In the genomic region with DNA sequence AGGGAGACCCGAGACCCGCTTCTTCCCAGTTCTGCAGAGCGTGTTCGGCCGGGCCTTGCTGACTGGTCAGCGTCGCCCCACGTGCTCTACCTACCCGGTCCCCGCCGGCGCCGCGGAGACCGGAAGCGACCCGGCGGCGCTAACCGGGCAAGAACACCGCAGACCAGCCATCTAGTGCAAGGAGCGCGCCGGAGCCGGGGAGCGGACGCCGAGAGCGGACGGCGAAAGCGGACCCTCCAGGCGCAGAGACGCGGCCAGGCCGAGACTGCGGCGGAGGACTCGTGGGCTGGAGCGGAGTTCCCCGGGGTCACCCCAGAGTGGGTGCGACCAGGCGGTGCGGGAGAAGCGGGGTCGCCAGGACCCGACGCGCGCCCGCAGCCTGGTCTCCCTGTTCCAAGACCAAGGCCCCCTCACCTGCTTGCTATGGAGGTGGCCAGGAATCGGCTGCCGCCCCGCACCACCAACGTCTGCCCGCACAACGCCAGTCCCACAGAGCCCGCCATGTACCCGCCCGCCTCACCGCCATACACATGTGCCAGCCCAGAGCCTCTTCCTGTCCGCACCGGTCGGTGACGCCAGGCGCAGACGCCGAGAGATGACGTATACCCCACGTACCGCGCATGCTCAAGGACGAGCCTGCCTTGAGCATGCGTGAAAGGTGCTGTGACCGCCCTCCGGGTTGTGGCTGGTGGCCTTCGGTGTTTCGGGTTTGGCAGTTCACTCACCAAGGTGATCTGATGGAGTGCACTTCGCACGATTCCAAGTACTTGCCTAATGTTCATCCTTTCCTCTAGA, we compare ENCODE assay signal across 8 cellular contexts. TPM values are rescaled to one million over a fixed set of nuclear protein-coding genes. Genes with fewer than 3 reads are reported as not detected.
DNase-seq lines count a peak whose midpoint lies in the region; ATAC-seq and TF ChIP-seq lines count a peak whose summit lies in the region.

Gene WDR4 (minus strand): TSS at position 547 of the 795 bp plus-strand sequence. CDS start 44 bp downstream, at position 503.

- peak within 1 kb of the TSS; percentile 97 for H3K27ac Mint-ChIP-seq in T-helper 2 cell treated with Interferon-gamma antibody and Interleukin-4, amounts not matched to agents 5 μg/mL and 100 μg/mL, for 36 hours

- peaks cover 3% of the 10 kb centered on the region for H3K27me3 Mint-ChIP-seq in T-helper 2 cell treated with Interferon-gamma antibody and Interleukin-4, amounts not matched to agents 5 μg/mL and 100 μg/mL, for 36 hours (ENCODE audit: low read depth)

- H3K4me3 ChIP-seq in ascending aorta (peak within 1 kb of the TSS; percentile 77 to 91), right cardiac atrium (ENCODE audit: low read length) (peak within 1 kb of the TSS; percentile 75), uterus (peak within 1 kb of the TSS; percentile 77 to 87)

- peak within 1 kb of the TSS; percentile 96 for H3K4me3 Mint-ChIP-seq in T-helper 2 cell treated with Interferon-gamma antibody and Interleukin-4, amounts not matched to agents 5 μg/mL and 100 μg/mL, for 36 hours

- H3K27me3 ChIP-seq in ascending aorta (no peaks in the 10 kb centered on the region), right cardiac atrium (ENCODE audit: control insufficient read depth, insufficient read depth) (no peaks in the 10 kb centered on the region), uterus (no peaks in the 10 kb centered on the region)

- peak; percentile 96 for DNase-seq in NCI-H2029 (lab: John Stamatoyannopoulos, UW)
- peak; percentile 99 for DNase-seq in T-helper 2 cell treated with Interferon-gamma antibody and Interleukin-4, amounts not matched to agents 5 μg/mL and 100 μg/mL, for 36 hours (ENCODE audit: low spot score)
- peak; percentile 92 to 99 for DNase-seq in ascending aorta (ENCODE audit: low spot score in 2 of 2)
- peak; percentile 96 to 99 (median 98) for DNase-seq in right cardiac atrium
- DNase-seq in pulmonary artery endothelial cell (ENCODE audit: low read depth, low spot score): peak; percentile 89
- peak; percentile 97 to 98 for DNase-seq in uterus

- H3K4me1 ChIP-seq in ascending aorta: peaks cover 0 to 15% of the 10 kb centered on the region in 2 donors
- H3K4me1 ChIP-seq in right cardiac atrium (ENCODE audit: control insufficient read depth, insufficient read depth, low read length): no peaks in the 10 kb centered on the region
- peaks cover 0 to 3% of the 10 kb centered on the region in 2 donors for H3K4me1 ChIP-seq in uterus

- intact Hi-C loops in ascending aorta (cut with DNase I): loop anchor here (1.0 kb wide), 2 partner anchors 14 to 95 kb away; partner anchors contain the start of genes NDUFV3 and PKNOX1
- intact Hi-C loops in right cardiac atrium (cut with DNase I): no loop called here
- intact Hi-C loops in uterus (cut with DNase I; ENCODE audit: low total_unique reads): no loop called here

- H3K36me3 Mint-ChIP-seq in T-helper 2 cell treated with Interferon-gamma antibody and Interleukin-4, amounts not matched to agents 5 μg/mL and 100 μg/mL, for 36 hours (ENCODE audit: low read depth): peaks cover 27% of the 10 kb centered on the region

- peak; percentile 56 for ATAC-seq in GM18508 (IDR thresholded peaks at IDR 0.05; ENCODE audit: insufficient read depth, unreplicated experiment)
- ATAC-seq in HG02981 (IDR thresholded peaks at IDR 0.05; ENCODE audit: unreplicated experiment): peak; percentile 84
- ATAC-seq in right cardiac atrium: peak; percentile 99

- TF ChIP-seq POLR2A in uterus (IDR thresholded peaks at IDR 0.05): peak; percentile 55 to 81

- H3K36me3 ChIP-seq in ascending aorta: peaks cover 6 to 9% of the 10 kb centered on the region in 2 donors
- H3K36me3 ChIP-seq in uterus: no peaks in the 10 kb centered on the region

- under 1% methylated on average over 80 of the region's 80 CpGs for WGBS in right cardiac atrium

- H3K9me3 ChIP-seq in ascending aorta (no peaks in the 10 kb centered on the region), right cardiac atrium (ENCODE audit: control insufficient read depth, low read length) (no peaks in the 10 kb centered on the region), uterus (no peaks in the 10 kb centered on the region)

- H3K9me3 Mint-ChIP-seq in T-helper 2 cell treated with Interferon-gamma antibody and Interleukin-4, amounts not matched to agents 5 μg/mL and 100 μg/mL, for 36 hours: no peaks in the 10 kb centered on the region

- peaks cover 20% of the 10 kb centered on the region for H3K4me1 Mint-ChIP-seq in T-helper 2 cell treated with Interferon-gamma antibody and Interleukin-4, amounts not matched to agents 5 μg/mL and 100 μg/mL, for 36 hours (ENCODE audit: low read depth)

- TF ChIP-seq CTCF in ascending aorta (IDR thresholded peaks at IDR 0.05): no peak
- TF ChIP-seq CTCF in uterus (IDR thresholded peaks at IDR 0.05): peak in 2 of 4 experiments; percentile 17 to 40

- H3K27ac ChIP-seq in ascending aorta (peak within 1 kb of the TSS; percentile 85 to 93), right cardiac atrium (ENCODE audit: low read length) (peak within 1 kb of the TSS; percentile 56), uterus (peak within 1 kb of the TSS; percentile 81)

RNA-seq across cellular contexts. Expression of gene WDR4, which starts in this region (rescaled TPM):
- total RNA-seq in ascending aorta (51.9 TPM), right cardiac atrium (1 to 10 TPM; 4.3 to 7.7 (median 5.3) TPM), pulmonary artery endothelial cell (13.8 and 30.7 TPM in 2 replicates), uterus (10 to 100 TPM in 2 of 4 donors, 1 to 10 TPM in 1, not detected in 1; 6.4 to 19.1 (median 17.8) TPM)
- polyA plus RNA-seq in right cardiac atrium: 3.7 TPM

Comparison
In these comparisons a context has a peak if more than half of its experiments do, and no peak if none do; other contexts are left out.
1. Peak in every context shown above with its lines: DNase-seq, ATAC-seq, H3K4me3 ChIP-seq and H3K27ac ChIP-seq.